In the genomic region with DNA sequence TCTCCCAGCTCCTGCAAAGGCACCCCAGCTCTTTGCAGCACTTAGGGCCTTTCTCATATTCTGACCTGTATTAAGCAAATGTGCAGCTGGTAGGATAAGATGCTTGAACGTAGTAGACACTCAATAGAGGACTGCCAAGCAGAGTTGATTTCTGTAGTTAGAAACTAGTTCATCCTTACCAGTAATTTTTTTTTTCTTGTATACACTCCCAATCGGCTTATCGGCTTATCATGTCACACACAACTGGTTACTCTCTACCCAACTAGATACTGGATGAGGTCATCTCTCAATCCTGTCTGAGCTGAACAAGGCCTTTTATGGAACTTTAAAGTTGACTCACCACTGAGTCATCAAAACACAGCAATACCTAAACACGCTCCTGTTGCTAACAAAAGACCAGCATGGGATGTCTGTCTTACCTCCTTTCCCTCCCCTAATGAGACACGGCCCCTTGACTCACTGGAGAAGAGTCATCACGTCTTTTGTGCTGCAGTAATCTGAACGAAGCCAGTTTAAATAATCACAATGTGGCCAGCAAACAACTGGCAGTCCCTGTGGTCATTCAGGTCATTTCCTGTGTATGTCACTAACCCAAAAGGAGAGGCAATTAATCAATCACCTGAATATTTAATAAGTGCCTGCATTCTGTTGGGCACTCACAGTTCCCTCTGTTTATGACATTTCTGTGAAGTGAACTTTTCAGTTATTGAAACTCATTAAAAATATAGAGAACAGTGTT, we compare ENCODE assay signal across 9 cellular contexts. TPM values are rescaled to one million over a fixed set of nuclear protein-coding genes. Genes with fewer than 3 reads are reported as not detected.
DNase-seq lines count a peak whose midpoint lies in the region; ATAC-seq and TF ChIP-seq lines count a peak whose summit lies in the region.
"Had no signal": no experiment of that assay in that cellular context is flagged by ENCODE, and none has a peak within 500 bp of the region (broad histone marks: within the 10 kb centered on the region; RNA-seq: fewer than 3 reads in every experiment).

No MANE protein-coding gene starts in this region.

- H3K27me3 Mint-ChIP-seq in WTC11 (ENCODE audit: low read depth): no peaks in the 10 kb centered on the region

- H3K9me3 ChIP-seq in ectodermal cell (ENCODE audit: control insufficient read depth, low read length) (no peaks in the 10 kb centered on the region), mesenchymal stem cell (ENCODE audit: control insufficient read depth, low read length) (peaks cover 7% of the 10 kb centered on the region)

- H3K36me3 Mint-ChIP-seq in WTC11: peaks cover 14% of the 10 kb centered on the region

- H2BK15ac ChIP-seq in mesenchymal stem cell (ENCODE audit: low read depth, poor library complexity, severe bottlenecking): no peak overlapping the region

- peak overlapping the region in 1 of 2 experiments; percentile 66 for H3K4ac ChIP-seq in mesenchymal stem cell (ENCODE audit: low read depth in 1 of 2, low read length in 2 of 2)

- no peak overlapping the region for H3K14ac ChIP-seq in mesenchymal stem cell (ENCODE audit: low read length in 2 of 2)

- no peak for TF ChIP-seq CTCF in WTC11 (IDR thresholded peaks at IDR 0.05)

- peak overlapping the region; percentile 99 for H3K27ac Mint-ChIP-seq in WTC11

- no peak overlapping the region for H3K4me3 Mint-ChIP-seq in WTC11

- H3K27me3 ChIP-seq in ectodermal cell (ENCODE audit: control insufficient read depth, insufficient read depth, low read length, poor library complexity, severe bottlenecking) (no peaks in the 10 kb centered on the region), mesenchymal stem cell (ENCODE audit: control insufficient read depth in 1 of 2, insufficient read depth in 1 of 2, low read length in 2 of 2) (no peaks in the 10 kb centered on the region)

- H3K36me3 ChIP-seq in ectodermal cell (ENCODE audit: control insufficient read depth, insufficient read depth, low read length) (no peaks in the 10 kb centered on the region), mesenchymal stem cell (ENCODE audit: control insufficient read depth in 1 of 2, insufficient read depth in 2 of 2, low read depth in 1 of 2, low read length in 2 of 2) (no peaks in the 10 kb centered on the region)

- 24 to 26% methylated on average over 7 of the region's 7 CpGs for WGBS in ectodermal cell, 2 experiments
- under 1% methylated on average over 7 of the region's 7 CpGs for WGBS in mesenchymal stem cell

- no peak overlapping the region for H3K4me3 ChIP-seq in ectodermal cell (ENCODE audit: insufficient read depth, low read depth, low read length)
- peak overlapping the region in 1 of 2 experiments; percentile 10 for H3K4me3 ChIP-seq in mesenchymal stem cell (ENCODE audit: insufficient read depth in 1 of 2, low read depth in 1 of 2, low read length in 2 of 2)

- POLR2A ChIA-PET in WTC11 (lab: Charles Lee): interaction anchor here (0.5 kb wide), 1 partner anchor 203 kb away, joined by 4 read pairs; no protein-coding TSS in a partner anchor

- no peak overlapping the region for H3K23ac ChIP-seq in mesenchymal stem cell (ENCODE audit: low read length in 2 of 2)

- H3K4me1 ChIP-seq in ectodermal cell (ENCODE audit: control insufficient read depth, insufficient read depth, low read length): peaks cover 26% of the 10 kb centered on the region
- H3K4me1 ChIP-seq in mesenchymal stem cell (ENCODE audit: control insufficient read depth, insufficient read depth, low read depth, low read length): peaks cover 15% of the 10 kb centered on the region

- H3K9ac ChIP-seq in mesenchymal stem cell (ENCODE audit: low read length): peak overlapping the region; percentile 91

- H2BK120ac ChIP-seq in mesenchymal stem cell (ENCODE audit: low read depth, low read length): peak overlapping the region; percentile 91

- H2BK5ac ChIP-seq in mesenchymal stem cell (ENCODE audit: low read depth, low read length, poor library complexity, severe bottlenecking): peak overlapping the region; percentile 87

- peaks cover 47% of the 10 kb centered on the region for H3K4me1 Mint-ChIP-seq in WTC11

- peak overlapping the region in 1 of 2 experiments; percentile 60 for H3K18ac ChIP-seq in mesenchymal stem cell (ENCODE audit: low read depth in 1 of 2, low read length in 2 of 2)

- peaks cover 4% of the 10 kb centered on the region for H3K79me1 ChIP-seq in mesenchymal stem cell (replicated peaks; ENCODE audit: low read length, poor library complexity, severe bottlenecking)

- ATAC-seq in HG02885 (IDR thresholded peaks at IDR 0.05; ENCODE audit: poor library complexity, unreplicated experiment): peak; percentile 95
- peak; percentile 77 for ATAC-seq in WTC11

- CTCF ChIA-PET in WTC11 (lab: Charles Lee): interaction anchor here (1.7 to 5.1 kb wide), 2 partner anchors 32 to 59 kb away, joined by 6 to 28 read pairs; no protein-coding TSS in a partner anchor

- H4K91ac ChIP-seq in mesenchymal stem cell (ENCODE audit: low read length): no peak overlapping the region

- H2AFZ ChIP-seq in mesenchymal stem cell (ENCODE audit: low read depth, low read length): no peak overlapping the region

- H3K27ac ChIP-seq in ectodermal cell (ENCODE audit: insufficient read depth, low read depth, low read length, poor library complexity, severe bottlenecking): peak overlapping the region; percentile 56
- H3K27ac ChIP-seq in mesenchymal stem cell (ENCODE audit: low read length, poor library complexity, severe bottlenecking): peak overlapping the region; percentile 98

- no peak overlapping the region for H3K4me2 ChIP-seq in mesenchymal stem cell (ENCODE audit: low read length, poor library complexity, severe bottlenecking)

- peak overlapping the region; percentile 93 for H2AK5ac ChIP-seq in mesenchymal stem cell (ENCODE audit: low read length, severe bottlenecking)

- peaks cover 15% of the 10 kb centered on the region for H3K9me3 Mint-ChIP-seq in WTC11

- peak overlapping the region; percentile 61 for H4K8ac ChIP-seq in mesenchymal stem cell (ENCODE audit: low read length)

- peak overlapping the region in 1 of 2 experiments; percentile 18 for H2BK12ac ChIP-seq in mesenchymal stem cell (ENCODE audit: low read length in 2 of 2)

- DNase-seq in activated naive CD4-positive, alpha-beta T cell treated with Interleukin-2 at 50 U/mL for 16 hours: peak; percentile 64
- DNase-seq in activated naive CD4-positive, alpha-beta T cell (lab: John Stamatoyannopoulos, UW): no peak
- peak; percentile 22 for DNase-seq in NCI-H2081 treated with DMSO at 0.1 percent for 48 hours (lab: John Stamatoyannopoulos, UW)
- DNase-seq in WTC11 (ENCODE audit: low spot score): peak; percentile 19
- peak; percentile 100 for DNase-seq in mesenchymal stem cell
- DNase-seq in stromal cell of bone marrow (ENCODE audit: low read depth): peak; percentile 100
- DNase-seq: DND-41 had no signal

TF ChIP-seq in WTC11, 78 proteins besides CTCF, POLR2A, EP300 and RAD21:
- TF ChIP-seq, protein P1, sequence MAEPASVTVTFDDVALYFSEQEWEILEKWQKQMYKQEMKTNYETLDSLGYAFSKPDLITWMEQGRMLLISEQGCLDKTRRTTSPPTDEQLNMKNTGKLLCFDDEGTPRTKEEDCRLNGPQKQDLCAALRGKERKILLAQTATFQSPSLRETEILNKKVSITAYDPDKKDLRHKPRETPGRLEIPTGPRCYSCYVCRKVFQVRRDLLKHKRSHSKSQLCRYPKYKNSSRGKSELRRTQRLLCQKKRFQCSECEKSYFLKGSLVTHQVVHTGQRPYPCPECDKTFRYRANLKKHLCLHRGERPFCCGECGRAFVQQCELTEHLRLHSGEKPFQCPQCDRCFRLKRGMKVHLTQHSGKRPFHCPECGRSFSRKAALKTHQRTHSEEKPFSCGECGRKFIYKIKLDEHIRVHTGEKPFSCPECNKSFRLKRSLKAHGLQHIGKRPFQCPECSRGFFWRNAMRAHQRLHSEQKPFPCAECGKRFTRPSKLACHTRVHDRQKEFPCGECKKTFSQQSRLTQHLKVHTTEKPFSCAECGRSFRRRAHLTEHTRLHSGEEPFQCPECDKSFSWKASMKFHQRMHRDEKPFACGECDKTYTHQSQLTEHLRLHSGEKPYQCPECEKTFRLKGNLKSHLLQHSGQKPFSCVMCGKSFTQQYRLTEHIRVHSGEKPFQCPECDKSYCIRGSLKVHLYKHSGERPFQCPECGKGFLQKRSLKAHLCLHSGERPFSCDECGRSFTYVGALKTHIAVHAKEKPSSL (CRISPR knock-in tag; conservative IDR thresholded peaks at IDR 0.05): no peak
- TF ChIP-seq GTF2I (CRISPR knock-in tag; conservative IDR thresholded peaks at IDR 0.05) (0 out of 2 replicates have a peak, but pooled peaks have one; percentile 18), FOXK1 (CRISPR knock-in tag; IDR thresholded peaks at IDR 0.05) (peak; percentile 64; the same call in 1 of the 2 replicates), GABPB1 (CRISPR knock-in tag; IDR thresholded peaks at IDR 0.05) (peak; percentile 56; the same call in 1 of the 2 replicates), NFE2L1 (CRISPR knock-in tag; IDR thresholded peaks at IDR 0.05) (0 out of 2 replicates have a peak, but pooled peaks have one; percentile 19)
TF ChIP-seq in WTC11: peak in this region for 4.

RNA-seq across cellular contexts. Expression of a gene that starts 7.5 kb away (rescaled TPM):
- 85.5 to 109 TPM (median 91.3 TPM) in 3 replicates for total RNA-seq in WTC11 (2021)
- 67.9 TPM for polyA plus RNA-seq in ectodermal cell (2013, experiment 1 of 4)
- polyA plus RNA-seq in ectodermal cell (2013, experiment 2 of 4): 75.9 TPM
- 46.9 TPM for polyA plus RNA-seq in ectodermal cell (2013, experiment 3 of 4)
- 48.0 TPM for polyA plus RNA-seq in ectodermal cell (2013, experiment 4 of 4)
- 7.5 TPM for polyA plus RNA-seq in mesenchymal stem cell (2013, experiment 1 of 2)
- 7.5 TPM for polyA plus RNA-seq in mesenchymal stem cell (2013, experiment 2 of 2)

Comparison
In these comparisons a context has a peak if more than half of its experiments do, and no peak if none do; other contexts are left out.
1. DNase-seq: peak in activated naive CD4-positive, alpha-beta T cell treated with Interleukin-2 at 50 U/mL for 16 hours (single experiment), NCI-H2081 treated with DMSO at 0.1 percent for 48 hours (single experiment), WTC11 (single experiment), mesenchymal stem cell (single experiment) and stromal cell of bone marrow (single experiment); none in activated naive CD4-positive, alpha-beta T cell (0 of 4).